In genomic region chr4:183071222-183071621, GRCh38 we compare ENCODE assay signal across 28 cellular contexts.
"Had no signal": no experiment of that assay in that cellular context is flagged by ENCODE, and none has a peak within 500 bp of the region (broad histone marks: within the 10 kb centered on the region; RNA-seq: fewer than 3 reads in every experiment).

No MANE protein-coding gene starts in this region.

- DNase-seq: immature natural killer cell; kidney; left colon; left lung; lower lobe of right lung; mammary epithelial cell; mesenchymal stem cell; naive thymus-derived CD8-positive, alpha-beta T cell; nucleus accumbens; pancreas; posterior cingulate gyrus; retina; right cardiac atrium; sigmoid colon; small intestine; spleen; stimulated activated CD4-positive, alpha-beta T cell treated with anti-CD3 and anti-CD28 coated beads, Interleukin-4, amount 100 ng/mL, for 24 hours; stimulated activated naive CD4-positive, alpha-beta T cell treated with Interleukin-2 at 50 U/mL for 16 hours; stimulated activated naive CD8-positive, alpha-beta T cell treated with anti-CD3 and anti-CD28 coated beads, Interleukin-15, amount 100 ng/mL, for 72 hours; substantia nigra; uterus had no signal

- H3K9me3 ChIP-seq: pancreas, prostate gland, uterus had no signal

- H3K4me1 Mint-ChIP-seq: immature natural killer cell; naive thymus-derived CD8-positive, alpha-beta T cell; stimulated activated effector memory CD8-positive, alpha-beta T cell treated with anti-CD3 and anti-CD28 coated beads, Interleukin-12 subunit alpha, Interleukin-12 subunit beta, amount 100 ng/mL, for 72 hours; stimulated activated naive CD8-positive, alpha-beta T cell treated with anti-CD3 and anti-CD28 coated beads, Interleukin-15, amount 100 ng/mL, for 72 hours had no signal

- H3K36me3 Mint-ChIP-seq: immature natural killer cell; stimulated activated effector memory CD8-positive, alpha-beta T cell treated with anti-CD3 and anti-CD28 coated beads, Interleukin-12 subunit alpha, Interleukin-12 subunit beta, amount 100 ng/mL, for 72 hours; type B pancreatic cell had no signal

- H3K27me3 ChIP-seq: left lung, pancreas, sigmoid colon, spleen, tibial nerve, uterus had no signal

- ATAC-seq: left colon; left lung; lower lobe of right lung; naive thymus-derived CD8-positive, alpha-beta T cell; pancreas; right cardiac atrium; stimulated activated effector memory CD8-positive, alpha-beta T cell treated with anti-CD3 and anti-CD28 coated beads, Interleukin-12 subunit alpha, Interleukin-12 subunit beta, amount 100 ng/mL, for 72 hours; stimulated activated naive CD8-positive, alpha-beta T cell treated with anti-CD3 and anti-CD28 coated beads, Interleukin-15, amount 100 ng/mL, for 72 hours had no signal

- FAIRE-seq: islet of Langerhans, kidney, pancreas, small intestine had no signal

- H3K4me3 ChIP-seq: left lung, lower lobe of right lung, pancreas, prostate gland, sigmoid colon, spleen, tibial nerve, uterus had no signal

- H3K9me3 Mint-ChIP-seq: immature natural killer cell had no signal

- H3K36me3 ChIP-seq: left lung, lower lobe of right lung, pancreas, prostate gland, sigmoid colon, spleen, tibial nerve, uterus had no signal

- H3K27ac ChIP-seq: left lung, lower lobe of right lung, pancreas, prostate gland, sigmoid colon, spleen, tibial nerve, uterus had no signal

- H3K4me3 Mint-ChIP-seq: immature natural killer cell; naive thymus-derived CD8-positive, alpha-beta T cell; nephron; neural crest cell; stimulated activated effector memory CD8-positive, alpha-beta T cell treated with anti-CD3 and anti-CD28 coated beads, Interleukin-12 subunit alpha, Interleukin-12 subunit beta, amount 100 ng/mL, for 72 hours; stimulated activated naive CD8-positive, alpha-beta T cell treated with anti-CD3 and anti-CD28 coated beads, Interleukin-15, amount 100 ng/mL, for 72 hours; type B pancreatic cell had no signal

- H3K4me1 ChIP-seq: left lung, lower lobe of right lung, pancreas, prostate gland, sigmoid colon, tibial nerve, uterus had no signal

- H3K27ac Mint-ChIP-seq: immature natural killer cell; nephron; stimulated activated effector memory CD8-positive, alpha-beta T cell treated with anti-CD3 and anti-CD28 coated beads, Interleukin-12 subunit alpha, Interleukin-12 subunit beta, amount 100 ng/mL, for 72 hours; stimulated activated naive CD8-positive, alpha-beta T cell treated with anti-CD3 and anti-CD28 coated beads, Interleukin-15, amount 100 ng/mL, for 72 hours; type B pancreatic cell had no signal
